ENCODE assay signal across 17 cellular contexts in genomic region chr3:141625506-141625905, GRCh38.
A peak's percentile ranks its signal among the peaks of the same experiment; 100 is the strongest.
DNase-seq lines count a peak whose midpoint lies in the region; ATAC-seq, FAIRE-seq and TF ChIP-seq lines count a peak whose summit lies in the region.
"Had no signal": no experiment of that assay in that cellular context is flagged by ENCODE, and none has a peak within 500 bp of the region (broad histone marks: within the 10 kb centered on the region; RNA-seq: fewer than 3 reads in every experiment).

No MANE protein-coding gene starts in this region.

- no peaks in the 10 kb centered on the region for H3K27me3 ChIP-seq in bronchial epithelial cell (ENCODE audit: control insufficient read depth, insufficient read depth, low read length)

- H3K4me1 Mint-ChIP-seq in activated CD4-positive, alpha-beta memory T cell treated with anti-CD3 and anti-CD28 coated beads, Interleukin-2, amount 10 ng/mL, durations not matched to agents 7 days and 5 days, result peaks cover 2% of the 10 kb centered on the region
- H3K4me1 Mint-ChIP-seq: memory B cell had no signal

- POLR2A ChIA-PET in activated CD4-positive, alpha-beta memory T cell treated with anti-CD3 and anti-CD28 coated beads, Interleukin-2, amount 10 ng/mL, durations not matched to agents 7 days and 5 days (lab: Charles Lee), result no interaction called here

- intact Hi-C loops in cardiac septum (cut with DNase I), result no loop called here

- FAIRE-seq in bronchial epithelial cell (lab: Jason Lieb, UNC), result no peak

- H3K9me3 Mint-ChIP-seq in activated CD4-positive, alpha-beta memory T cell treated with anti-CD3 and anti-CD28 coated beads, Interleukin-2, amount 10 ng/mL, durations not matched to agents 7 days and 5 days, result peaks cover 16% of the 10 kb centered on the region
- H3K9me3 Mint-ChIP-seq: memory B cell had no signal

- no peaks in the 10 kb centered on the region for H3K36me3 Mint-ChIP-seq in activated CD4-positive, alpha-beta memory T cell treated with anti-CD3 and anti-CD28 coated beads, Interleukin-2, amount 10 ng/mL, durations not matched to agents 7 days and 5 days (ENCODE audit: low read depth)
- H3K36me3 Mint-ChIP-seq: memory B cell had no signal

- DNase-seq in AG08396 (ENCODE audit: low spot score), result peak; percentile 40
- peak; percentile 48 for DNase-seq in LHCN-M2 (ENCODE audit: low read depth)
- peak; percentile 56 for DNase-seq in bronchial epithelial cell (ENCODE audit: low read depth)
- DNase-seq in myocyte (ENCODE audit: low read depth), result peak; percentile 32
- DNase-seq in NCI-H774 (lab: John Stamatoyannopoulos, UW), result no peak
- DNase-seq in cardiac septum (ENCODE audit: low spot score), result no peak
- DNase-seq in activated CD4-positive, alpha-beta memory T cell treated with anti-CD3 and anti-CD28 coated beads, Interleukin-2, amount 10 ng/mL, durations not matched to agents 7 days and 5 days, result no peak
- DNase-seq: activated effector memory CD4-positive, alpha-beta T cell treated with Interleukin-2 at 50 U/mL for 16 hours; aorta; Calu3; NCI-H1092; stimulated activated CD8-positive, alpha-beta memory T cell treated with anti-CD3 and anti-CD28 coated beads, Interleukin-4, amount 100 ng/mL, for 48 hours; trophoblast cell had no signal

- H3K36me3 ChIP-seq in bronchial epithelial cell (ENCODE audit: control insufficient read depth, insufficient read depth, low read length), result no peaks in the 10 kb centered on the region

- no peak overlapping the region for H3K4me3 Mint-ChIP-seq in activated CD4-positive, alpha-beta memory T cell treated with anti-CD3 and anti-CD28 coated beads, Interleukin-2, amount 10 ng/mL, durations not matched to agents 7 days and 5 days
- H3K4me3 Mint-ChIP-seq: dendritic cell treated with granulocyte-macrophage colony-stimulating factor and Interleukin-4, amounts not matched to agents 40 ng/mL and 50 ng/mL, for 4 days; memory B cell had no signal

- no peak overlapping the region for H3K27ac Mint-ChIP-seq in activated CD4-positive, alpha-beta memory T cell treated with anti-CD3 and anti-CD28 coated beads, Interleukin-2, amount 10 ng/mL, durations not matched to agents 7 days and 5 days
- H3K27ac Mint-ChIP-seq: dendritic cell treated with granulocyte-macrophage colony-stimulating factor and Interleukin-4, amounts not matched to agents 40 ng/mL and 50 ng/mL, for 4 days; memory B cell had no signal

- H3K27me3 Mint-ChIP-seq in activated CD4-positive, alpha-beta memory T cell treated with anti-CD3 and anti-CD28 coated beads, Interleukin-2, amount 10 ng/mL, durations not matched to agents 7 days and 5 days, result no peaks in the 10 kb centered on the region
- H3K27me3 Mint-ChIP-seq: dendritic cell treated with granulocyte-macrophage colony-stimulating factor and Interleukin-4, amounts not matched to agents 40 ng/mL and 50 ng/mL, for 4 days; memory B cell had no signal

- no peak for ATAC-seq in HG02763 (IDR thresholded peaks at IDR 0.05; ENCODE audit: unreplicated experiment)
- ATAC-seq: sciatic nerve had no signal

- TF ChIP-seq CTCF in bronchial epithelial cell (IDR thresholded peaks at IDR 0.05; ENCODE audit: insufficient read depth, low read length, severe bottlenecking), result no peak

- CTCF ChIA-PET in activated CD4-positive, alpha-beta memory T cell treated with anti-CD3 and anti-CD28 coated beads, Interleukin-2, amount 10 ng/mL, durations not matched to agents 7 days and 5 days (lab: Charles Lee), result no interaction called here

- no peak overlapping the region for H3K4me3 ChIP-seq in bronchial epithelial cell (ENCODE audit: low read depth, low read length)

Comparison
In these comparisons a context has a peak if more than half of its experiments do, and no peak if none do; other contexts are left out.
1. DNase-seq: peak in AG08396 (single experiment), LHCN-M2 (single experiment), bronchial epithelial cell (single experiment) and myocyte (single experiment); none in NCI-H774 (single experiment), cardiac septum (single experiment) and activated CD4-positive, alpha-beta memory T cell treated with anti-CD3 and anti-CD28 coated beads, Interleukin-2, amount 10 ng/mL, durations not matched to agents 7 days and 5 days (single experiment).